Comparison of ENCODE assay signal across 21 cellular contexts in genomic region chr20:38839563-38839962, GRCh38. TPM values are rescaled to one million over a fixed set of nuclear protein-coding genes. Genes with fewer than 3 reads are reported as not detected.
DNase-seq lines count a peak whose midpoint lies in the region; ATAC-seq and TF ChIP-seq lines count a peak whose summit lies in the region.
"Had no signal": no experiment of that assay in that cellular context is flagged by ENCODE, and none has a peak within 500 bp of the region (broad histone marks: within the 10 kb centered on the region; RNA-seq: fewer than 3 reads in every experiment).

No MANE protein-coding gene starts in this region.

- peaks cover 24% of the 10 kb centered on the region; the same call in 1 of the 2 replicates for H3K36me3 ChIP-seq in OCI-LY1 (ENCODE audit: insufficient read depth, low read length)
- no peaks in the 10 kb centered on the region for H3K36me3 ChIP-seq in Caco-2 (ENCODE audit: control insufficient read depth, insufficient read depth, low read length)

- no peak for DNase-seq in activated CD4-positive, alpha-beta T cell treated with anti-CD3 and anti-CD28 coated beads for 36 hours
- no peak for DNase-seq in activated CD4-positive, alpha-beta T cell treated with anti-CD3 and anti-CD28 coated beads for 4 hours
- DNase-seq in activated naive CD8-positive, alpha-beta T cell treated with anti-CD3 and anti-CD28 coated beads for 36 hours: no peak
- DNase-seq in naive thymus-derived CD8-positive, alpha-beta T cell: no peak
- DNase-seq in posterior cingulate gyrus: no peak
- no peak for DNase-seq in NCI-H1417 (lab: John Stamatoyannopoulos, UW)
- no peak for DNase-seq in Caco-2
- DNase-seq: body of pancreas, DMS 273 treated with DMSO at 0.1 percent for 48 hours, foreskin fibroblast, GF-D8, Karpas-422, NCI-H1092 treated with DMSO at 0.1 percent for 48 hours, NCI-H524 treated with DMSO at 0.1 percent for 48 hours, psoas muscle, small intestine, T1000 had no signal

- peak overlapping the region; percentile 100 for H3K27ac ChIP-seq in OCI-LY1 (ENCODE audit: low read depth, low read length, poor library complexity, severe bottlenecking)
- H3K27ac ChIP-seq: body of pancreas, coronary artery, psoas muscle had no signal

- BruUV-seq in Caco-2 (replicated peaks; lab: Mats Ljungman, UMichigan): no TSS peak

- intact Hi-C loops in activated CD4-positive, alpha-beta T cell treated with anti-CD3 and anti-CD28 coated beads for 36 hours (cut with DNase I, micrococcal nuclease): no loop called here
- intact Hi-C loops in posterior cingulate gyrus (cut with DNase I) (no loop called here), Caco-2 (cut with micrococcal nuclease; ENCODE audit: unreplicated experiment) (no loop called here)

- peaks cover 30% of the 10 kb centered on the region for H3K79me2 ChIP-seq in OCI-LY1 (ENCODE audit: insufficient read depth, low read length)

- H3K9me3 ChIP-seq in OCI-LY1 (ENCODE audit: low read length) (no peaks in the 10 kb centered on the region), Caco-2 (no peaks in the 10 kb centered on the region)
- H3K9me3 ChIP-seq: body of pancreas, psoas muscle had no signal

- H3K9ac ChIP-seq in OCI-LY1 (ENCODE audit: low read length): peak overlapping the region; percentile 53; the same call in 1 of the 2 replicates

- no peak for TF ChIP-seq CTCF in OCI-LY1 (IDR thresholded peaks at IDR 0.05; ENCODE audit: low read length)
- no peak for TF ChIP-seq CTCF in Caco-2 (IDR thresholded peaks at IDR 0.05; ENCODE audit: insufficient read depth in 1 of 2, low read depth in 1 of 2, low read length in 1 of 2, severe bottlenecking in 1 of 2, unreplicated experiment in 1 of 2)

- no peaks in the 10 kb centered on the region for H3K27me3 Mint-ChIP-seq in activated CD4-positive, alpha-beta T cell treated with anti-CD3 and anti-CD28 coated beads for 36 hours
- no peaks in the 10 kb centered on the region for H3K27me3 Mint-ChIP-seq in activated naive CD8-positive, alpha-beta T cell treated with anti-CD3 and anti-CD28 coated beads for 36 hours
- H3K27me3 Mint-ChIP-seq in naive thymus-derived CD8-positive, alpha-beta T cell: no peaks in the 10 kb centered on the region
- H3K27me3 Mint-ChIP-seq in Caco-2 (ENCODE audit: insufficient read depth, unreplicated experiment): peaks cover 9% of the 10 kb centered on the region

- H3K4me1 Mint-ChIP-seq in activated CD4-positive, alpha-beta T cell treated with anti-CD3 and anti-CD28 coated beads for 36 hours: peaks cover 68% of the 10 kb centered on the region
- H3K4me1 Mint-ChIP-seq in activated naive CD8-positive, alpha-beta T cell treated with anti-CD3 and anti-CD28 coated beads for 36 hours: peaks cover 50% of the 10 kb centered on the region
- H3K4me1 Mint-ChIP-seq in naive thymus-derived CD8-positive, alpha-beta T cell: peaks cover 10 to 71% (median 49%) of the 10 kb centered on the region in 4 donors
- no peaks in the 10 kb centered on the region for H3K4me1 Mint-ChIP-seq in Caco-2 (ENCODE audit: low read depth, unreplicated experiment)
- H3K4me1 Mint-ChIP-seq: neural crest cell had no signal

- no peaks in the 10 kb centered on the region for H3K9me3 Mint-ChIP-seq in activated CD4-positive, alpha-beta T cell treated with anti-CD3 and anti-CD28 coated beads for 36 hours (ENCODE audit: low read depth)
- no peaks in the 10 kb centered on the region for H3K9me3 Mint-ChIP-seq in activated naive CD8-positive, alpha-beta T cell treated with anti-CD3 and anti-CD28 coated beads for 36 hours
- H3K9me3 Mint-ChIP-seq in naive thymus-derived CD8-positive, alpha-beta T cell: peaks cover 0 to 1% (median 0%) of the 10 kb centered on the region in 9 donors
- H3K9me3 Mint-ChIP-seq in Caco-2 (ENCODE audit: unreplicated experiment): no peaks in the 10 kb centered on the region
- H3K9me3 Mint-ChIP-seq: neural crest cell had no signal

- CTCF ChIA-PET in activated CD4-positive, alpha-beta T cell treated with anti-CD3 and anti-CD28 coated beads for 36 hours (lab: Charles Lee): interaction anchor here (0.9 to 1.1 kb wide), 3 partner anchors 34 to 52 kb away, joined by 3 read pairs; no protein-coding TSS in a partner anchor
- CTCF ChIA-PET in Caco-2 (lab: Charles Lee): no interaction called here

- peaks cover 23% of the 10 kb centered on the region for H3F3A ChIP-seq in OCI-LY1 (ENCODE audit: insufficient read depth, low read length)

- H3K36me3 Mint-ChIP-seq in activated CD4-positive, alpha-beta T cell treated with anti-CD3 and anti-CD28 coated beads for 36 hours (ENCODE audit: low read depth): peaks cover 56% of the 10 kb centered on the region
- H3K36me3 Mint-ChIP-seq in activated naive CD8-positive, alpha-beta T cell treated with anti-CD3 and anti-CD28 coated beads for 36 hours: peaks cover 41% of the 10 kb centered on the region
- H3K36me3 Mint-ChIP-seq in naive thymus-derived CD8-positive, alpha-beta T cell: peaks cover 3 to 27% (median 13%) of the 10 kb centered on the region in 3 donors
- H3K36me3 Mint-ChIP-seq in Caco-2 (ENCODE audit: insufficient read depth, unreplicated experiment): no peaks in the 10 kb centered on the region

- H3K4me1 ChIP-seq in OCI-LY1 (ENCODE audit: insufficient read depth, low read length, severe bottlenecking) (peaks cover 75% of the 10 kb centered on the region), Caco-2 (no peaks in the 10 kb centered on the region)
- H3K4me1 ChIP-seq: body of pancreas, psoas muscle had no signal

- H3K27me3 ChIP-seq in OCI-LY1 (ENCODE audit: insufficient read depth, low read length) (no peaks in the 10 kb centered on the region), Caco-2 (replicated peaks; ENCODE audit: control insufficient read depth, insufficient read depth, low read length) (peaks cover 4% of the 10 kb centered on the region)
- H3K27me3 ChIP-seq: body of pancreas had no signal

- no peaks in the 10 kb centered on the region for H3K9me2 ChIP-seq in OCI-LY1 (ENCODE audit: low read depth, low read length)

- no peak for ATAC-seq in activated CD4-positive, alpha-beta T cell treated with anti-CD3 and anti-CD28 coated beads for 36 hours
- no peak for ATAC-seq in naive thymus-derived CD8-positive, alpha-beta T cell
- ATAC-seq: body of pancreas, psoas muscle had no signal

- H3K27ac Mint-ChIP-seq in activated CD4-positive, alpha-beta T cell treated with anti-CD3 and anti-CD28 coated beads for 36 hours: peak overlapping the region; percentile 88
- H3K27ac Mint-ChIP-seq in activated naive CD8-positive, alpha-beta T cell treated with anti-CD3 and anti-CD28 coated beads for 36 hours: peak overlapping the region; percentile 37
- peak overlapping the region in 7 of 10 donors; percentile 37 to 98 (median 62) for H3K27ac Mint-ChIP-seq in naive thymus-derived CD8-positive, alpha-beta T cell
- H3K27ac Mint-ChIP-seq in Caco-2 (ENCODE audit: unreplicated experiment): no peak overlapping the region

- POLR2A ChIA-PET in activated CD4-positive, alpha-beta T cell treated with anti-CD3 and anti-CD28 coated beads for 36 hours (lab: Charles Lee): interaction anchor here (1.3 kb wide), 1 partner anchor 35 kb away, joined by 8 read pairs; no protein-coding TSS in a partner anchor
- POLR2A ChIA-PET in naive thymus-derived CD8-positive, alpha-beta T cell (lab: Charles Lee): interaction anchor here (2.9 kb wide), 1 partner anchor 36 kb away, joined by 13 read pairs; no protein-coding TSS in a partner anchor
- POLR2A ChIA-PET in Caco-2 (lab: Charles Lee): no interaction called here

- no peaks in the 10 kb centered on the region for H4K20me1 ChIP-seq in OCI-LY1 (ENCODE audit: insufficient read depth, low read length)

- H3K4me3 Mint-ChIP-seq in activated CD4-positive, alpha-beta T cell treated with anti-CD3 and anti-CD28 coated beads for 36 hours: no peak overlapping the region
- H3K4me3 Mint-ChIP-seq in activated naive CD8-positive, alpha-beta T cell treated with anti-CD3 and anti-CD28 coated beads for 36 hours: no peak overlapping the region
- peak overlapping the region in 3 of 10 donors; percentile 27 to 80 (median 40) for H3K4me3 Mint-ChIP-seq in naive thymus-derived CD8-positive, alpha-beta T cell
- no peak overlapping the region for H3K4me3 Mint-ChIP-seq in Caco-2 (ENCODE audit: unreplicated experiment)
- H3K4me3 Mint-ChIP-seq: neural crest cell had no signal

- H2AFZ ChIP-seq in OCI-LY1 (ENCODE audit: low read length): no peak overlapping the region

- no peak overlapping the region for H3K4me3 ChIP-seq in OCI-LY1 (ENCODE audit: low read depth, low read length, poor library complexity, severe bottlenecking)
- no peak overlapping the region for H3K4me3 ChIP-seq in Caco-2 (ENCODE audit: low read depth, low read length)
- H3K4me3 ChIP-seq: body of pancreas, coronary artery, psoas muscle had no signal

- H3K4me2 ChIP-seq in OCI-LY1 (ENCODE audit: low read length): peak overlapping the region; percentile 20; the same call in 1 of the 2 replicates

RNA-seq across cellular contexts. Expression of gene PPP1R16B, which starts 34.1 kb away (rescaled TPM):
- 10 to 100 TPM; 78.8 to 84.0 TPM for total RNA-seq in activated CD4-positive, alpha-beta T cell treated with anti-CD3 and anti-CD28 coated beads for 36 hours
- total RNA-seq in activated naive CD8-positive, alpha-beta T cell treated with anti-CD3 and anti-CD28 coated beads for 36 hours: 10 to 100 TPM; 65.3 to 65.4 TPM
- total RNA-seq in naive thymus-derived CD8-positive, alpha-beta T cell: 10 to 100 TPM; 31.4 to 33.6 TPM
- polyA plus RNA-seq in naive thymus-derived CD8-positive, alpha-beta T cell: 10 to 100 TPM in 2 of 3 donors, 1 to 10 TPM in 1; 9.7 to 15.6 (median 13.4) TPM
- not detected in 2 replicates for total RNA-seq in Caco-2 (2022)
- polyA plus RNA-seq: BJ had no signal

Comparison
In these comparisons a context has a peak if more than half of its experiments do, and no peak if none do; other contexts are left out.
1. RNA of gene PPP1R16B, which starts 34.1 kb away (total RNA-seq): 78.8 to 84.0 TPM in activated CD4-positive, alpha-beta T cell treated with anti-CD3 and anti-CD28 coated beads for 36 hours, 65.3 to 65.4 TPM in activated naive CD8-positive, alpha-beta T cell treated with anti-CD3 and anti-CD28 coated beads for 36 hours and 31.4 to 33.6 TPM in naive thymus-derived CD8-positive, alpha-beta T cell; not detected in Caco-2; every median in the first group is over 10 times any median in the second.